In genomic region chr4:39770005-39770404, GRCh38 we compare ENCODE assay signal across 1 cellular context.
TF ChIP-seq lines count a peak whose summit lies in the region.

No MANE protein-coding gene starts in this region.

TF ChIP-seq in WTC11, 78 proteins besides CTCF, POLR2A, EP300 and RAD21 (continued from another document):
- TF ChIP-seq E2F5 (CRISPR knock-in tag; IDR thresholded peaks at IDR 0.05) (no peak), ZNF232 (CRISPR knock-in tag; IDR thresholded peaks at IDR 0.05) (no peak), ZNF281 (CRISPR knock-in tag; IDR thresholded peaks at IDR 0.05) (no peak), E2F1 (CRISPR knock-in tag; IDR thresholded peaks at IDR 0.05) (no peak), ZSCAN18 (CRISPR knock-in tag; IDR thresholded peaks at IDR 0.05) (no peak), ZNF138 (CRISPR knock-in tag; conservative IDR thresholded peaks at IDR 0.05) (no peak), NFATC4 (CRISPR knock-in tag; IDR thresholded peaks at IDR 0.05) (no peak), ARID4B (CRISPR knock-in tag; IDR thresholded peaks at IDR 0.05; ENCODE audit: borderline replicate concordance) (no peak)
